Comparison of ENCODE assay signal across 1 cellular context in genomic region chr6:31738048-31738979, GRCh38.
TF ChIP-seq lines count a peak whose summit lies in the region.

No MANE protein-coding gene starts in this region.

TF ChIP-seq in K562, 482 proteins besides CTCF, POLR2A, EP300 and RAD21 (continued from another document and continues in another):
- TF ChIP-seq HOMEZ (CRISPR knock-in tag; IDR thresholded peaks at IDR 0.05) (0 out of 2 replicates have a peak, but pooled peaks have one; percentile 61), THRAP3 (IDR thresholded peaks at IDR 0.05; ENCODE audit: borderline replicate concordance) (no peak), GABPB2 (CRISPR knock-in tag; conservative IDR thresholded peaks at IDR 0.05) (no peak), CEBPB (tag; IDR thresholded peaks at IDR 0.05) (peak; percentile 94), PYGO2 (tag; IDR thresholded peaks at IDR 0.05) (0 out of 2 replicates have a peak, but pooled peaks have one; percentile 67), DPF2 (IDR thresholded peaks at IDR 0.05) (no peak), PHB (CRISPR knock-in tag; IDR thresholded peaks at IDR 0.05) (peak; percentile 94), RREB1 (CRISPR knock-in tag; IDR thresholded peaks at IDR 0.05) (peak; percentile 55; the same call in 1 of the 2 replicates), STAT6 (CRISPR knock-in tag; IDR thresholded peaks at IDR 0.05) (0 out of 2 replicates have a peak, but pooled peaks have one; percentile 73), FOSL1 (tag; conservative IDR thresholded peaks at IDR 0.05) (no peak), KAT2B (IDR thresholded peaks at IDR 0.05; ENCODE audit: low read depth, low read length) (no peak), ZNF436 (CRISPR knock-in tag; IDR thresholded peaks at IDR 0.05) (peak; percentile 38; the same call in 1 of the 2 replicates), CHCHD3 (CRISPR knock-in tag; IDR thresholded peaks at IDR 0.05) (0 out of 2 replicates have a peak, but pooled peaks have one; percentile 32), NR2F6 (CRISPR knock-in tag; IDR thresholded peaks at IDR 0.05) (peak; percentile 19; the same call in 1 of the 2 replicates), ZNF347 (CRISPR knock-in tag; IDR thresholded peaks at IDR 0.05; ENCODE audit: low read depth) (no peak), ZNF76 (CRISPR knock-in tag; IDR thresholded peaks at IDR 0.05; ENCODE audit: borderline replicate concordance) (peak; percentile 9; the same call in 1 of the 2 replicates), NR3C1 (CRISPR knock-in tag; IDR thresholded peaks at IDR 0.05) (no peak), ZNF354B (CRISPR knock-in tag; IDR thresholded peaks at IDR 0.05) (no peak), FUS (optimal IDR thresholded peaks at IDR 0.05; ENCODE audit: low read depth, low read length) (no peak), ZNF764 (CRISPR knock-in tag; IDR thresholded peaks at IDR 0.05; ENCODE audit: low read depth) (peak; percentile 69; the same call in 1 of the 2 replicates), HNRNPH1 (optimal IDR thresholded peaks at IDR 0.05; ENCODE audit: low read depth, low read length) (no peak), GMEB1 (CRISPR knock-in tag; IDR thresholded peaks at IDR 0.05) (0 out of 2 replicates have a peak, but pooled peaks have one; percentile 12), TCF15 (CRISPR knock-in tag; IDR thresholded peaks at IDR 0.05) (peak; percentile 76; the same call in 1 of the 2 replicates), ZNF511 (CRISPR knock-in tag; IDR thresholded peaks at IDR 0.05) (no peak), NCOA1 (IDR thresholded peaks at IDR 0.05; ENCODE audit: low read depth) (no peak), MECOM (CRISPR knock-in tag; IDR thresholded peaks at IDR 0.05) (0 out of 2 replicates have a peak, but pooled peaks have one; percentile 17), HMG20A (CRISPR knock-in tag; conservative IDR thresholded peaks at IDR 0.05) (0 out of 2 replicates have a peak, but pooled peaks have one; percentile 49), E2F3 (CRISPR knock-in tag; IDR thresholded peaks at IDR 0.05) (0 out of 2 replicates have a peak, but pooled peaks have one; percentile 18), TRIM28 (IDR thresholded peaks at IDR 0.05) (no peak; the same call in 1 of the 2 replicates), FOXK1 (CRISPR knock-in tag; IDR thresholded peaks at IDR 0.05; ENCODE audit: borderline replicate concordance) (no peak; the same call in none of the 2 replicates), SRF (CRISPR knock-in tag; IDR thresholded peaks at IDR 0.05) (peak; percentile 72 to 93; a peak in 3 of 4 replicates), MTA1 (IDR thresholded peaks at IDR 0.05; ENCODE audit: borderline replicate concordance) (peak; percentile 80), NEUROD1 (IDR thresholded peaks at IDR 0.05; ENCODE audit: borderline replicate concordance, low read depth, low read length, partially characterized antibody) (peak; percentile 63), HNRNPK (IDR thresholded peaks at IDR 0.05; ENCODE audit: low read depth, low read length, poor library complexity, severe bottlenecking) (no peak), RBBP5 (IDR thresholded peaks at IDR 0.05; ENCODE audit: borderline replicate concordance, insufficient read depth, low read length, poor library complexity, severe bottlenecking) (peak; percentile 77), BCOR (IDR thresholded peaks at IDR 0.05) (0 out of 2 replicates have a peak, but pooled peaks have one; percentile 32), MXI1 (IDR thresholded peaks at IDR 0.05; ENCODE audit: low read depth, low read length) (0 out of 2 replicates have a peak, but pooled peaks have one; percentile 46), GATAD2B (IDR thresholded peaks at IDR 0.05; ENCODE audit: borderline replicate concordance) (no peak), BRF2 (IDR thresholded peaks at IDR 0.05; ENCODE audit: borderline replicate concordance, insufficient read depth, insufficient read length) (no peak), HEY1 (CRISPR knock-in tag; IDR thresholded peaks at IDR 0.05; ENCODE audit: borderline replicate concordance) (no peak), ZMIZ1 (IDR thresholded peaks at IDR 0.05; ENCODE audit: low read depth in 2 of 2, low read length in 2 of 2) (peak in 1 of 2 experiments; percentile 63; a peak in 2 of 4 replicates), VEZF1 (CRISPR knock-in tag; IDR thresholded peaks at IDR 0.05) (no peak), BCL6 (CRISPR knock-in tag; IDR thresholded peaks at IDR 0.05) (peak; percentile 67; the same call in 1 of the 2 replicates)
